ENCODE assay signal across 26 cellular contexts in genomic region chr14:75562494-75562893, GRCh38. TPM values are rescaled to one million over a fixed set of nuclear protein-coding genes. Genes with fewer than 3 reads are reported as not detected.
A peak's percentile ranks its signal among the peaks of the same experiment; 100 is the strongest.
DNase-seq lines count a peak whose midpoint lies in the region; ATAC-seq lines count a peak whose summit lies in the region.
"Had no signal": no experiment of that assay in that cellular context is flagged by ENCODE, and none has a peak within 500 bp of the region (broad histone marks: within the 10 kb centered on the region; RNA-seq: fewer than 3 reads in every experiment).

No MANE protein-coding gene starts in this region.

- H3K27ac Mint-ChIP-seq in T-helper 1 cell treated with Interleukin-12 subunit alpha and Interleukin-12 subunit beta and Interleukin-4 antibody, amounts not matched to agents 30 μg/mL and 1 μg/mL, for 36 hours, result peak overlapping the region; percentile 72
- H3K27ac Mint-ChIP-seq in activated naive CD4-positive, alpha-beta T cell treated with anti-CD3 and anti-CD28 coated beads, Interleukin-2, amount 50 U/mL, for 24 hours, result peak overlapping the region; percentile 96
- H3K27ac Mint-ChIP-seq in activated naive CD4-positive, alpha-beta T cell treated with anti-CD3 and anti-CD28 coated beads, Interleukin-2, amount 10 ng/mL, durations not matched to agents 7 days and 5 days, result no peak overlapping the region
- H3K27ac Mint-ChIP-seq in activated T-helper 1 cell treated with anti-CD3 and anti-CD28 coated beads, Interleukin-12 subunit alpha, Interleukin-12 subunit beta, Interleukin-2, Interleukin-4 antibody, amounts not matched to agents 30 ng/mL and 10 ng/mL and 1 ng/mL, durations not matched to agents 14 hours and 24 hours and 36 hours, result peak overlapping the region; percentile 93
- H3K27ac Mint-ChIP-seq in stimulated activated effector memory CD8-positive, alpha-beta T cell treated with anti-CD3 and anti-CD28 coated beads, Interleukin-12 subunit alpha, Interleukin-12 subunit beta, amount 100 ng/mL, for 72 hours, result peak overlapping the region; percentile 98
- H3K27ac Mint-ChIP-seq: endodermal cell, GM23338, memory B cell had no signal

- CTCF ChIA-PET in activated naive CD4-positive, alpha-beta T cell treated with anti-CD3 and anti-CD28 coated beads, Interleukin-2, amount 10 ng/mL, durations not matched to agents 7 days and 5 days (lab: Charles Lee), result interaction anchor here (1.1 to 6.5 kb wide), 7 partner anchors 10 to 253 kb away, joined by 3 to 161 read pairs (median 30); partner anchors contain the start of gene BATF

- peaks cover 6% of the 10 kb centered on the region for H3K36me3 Mint-ChIP-seq in T-helper 1 cell treated with Interleukin-12 subunit alpha and Interleukin-12 subunit beta and Interleukin-4 antibody, amounts not matched to agents 30 μg/mL and 1 μg/mL, for 36 hours (ENCODE audit: low read depth)
- H3K36me3 Mint-ChIP-seq in activated naive CD4-positive, alpha-beta T cell treated with anti-CD3 and anti-CD28 coated beads, Interleukin-2, amount 50 U/mL, for 24 hours, result peaks cover 4% of the 10 kb centered on the region
- no peaks in the 10 kb centered on the region for H3K36me3 Mint-ChIP-seq in activated naive CD4-positive, alpha-beta T cell treated with anti-CD3 and anti-CD28 coated beads, Interleukin-2, amount 10 ng/mL, durations not matched to agents 7 days and 5 days
- H3K36me3 Mint-ChIP-seq in activated T-helper 1 cell treated with anti-CD3 and anti-CD28 coated beads, Interleukin-12 subunit alpha, Interleukin-12 subunit beta, Interleukin-2, Interleukin-4 antibody, amounts not matched to agents 30 ng/mL and 10 ng/mL and 1 ng/mL, durations not matched to agents 14 hours and 24 hours and 36 hours (ENCODE audit: low read depth), result peaks cover 2% of the 10 kb centered on the region
- H3K36me3 Mint-ChIP-seq in stimulated activated effector memory CD8-positive, alpha-beta T cell treated with anti-CD3 and anti-CD28 coated beads, Interleukin-12 subunit alpha, Interleukin-12 subunit beta, amount 100 ng/mL, for 72 hours, result peaks cover 29% of the 10 kb centered on the region
- H3K36me3 Mint-ChIP-seq: memory B cell had no signal

- intact Hi-C loops in activated T-helper 1 cell treated with anti-CD3 and anti-CD28 coated beads, Interleukin-12 subunit alpha, Interleukin-12 subunit beta, Interleukin-2, Interleukin-4 antibody, amounts not matched to agents 30 ng/mL and 10 ng/mL and 1 ng/mL, durations not matched to agents 14 hours and 24 hours and 36 hours (cut with micrococcal nuclease), result loop anchor here (1.0 kb wide), 2 partner anchors 40 to 315 kb away; partner anchors contain the start of gene BATF

- no peaks in the 10 kb centered on the region for H3K9me3 Mint-ChIP-seq in T-helper 1 cell treated with Interleukin-12 subunit alpha and Interleukin-12 subunit beta and Interleukin-4 antibody, amounts not matched to agents 30 μg/mL and 1 μg/mL, for 36 hours
- no peaks in the 10 kb centered on the region for H3K9me3 Mint-ChIP-seq in activated naive CD4-positive, alpha-beta T cell treated with anti-CD3 and anti-CD28 coated beads, Interleukin-2, amount 50 U/mL, for 24 hours
- no peaks in the 10 kb centered on the region for H3K9me3 Mint-ChIP-seq in activated naive CD4-positive, alpha-beta T cell treated with anti-CD3 and anti-CD28 coated beads, Interleukin-2, amount 10 ng/mL, durations not matched to agents 7 days and 5 days
- H3K9me3 Mint-ChIP-seq in activated T-helper 1 cell treated with anti-CD3 and anti-CD28 coated beads, Interleukin-12 subunit alpha, Interleukin-12 subunit beta, Interleukin-2, Interleukin-4 antibody, amounts not matched to agents 30 ng/mL and 10 ng/mL and 1 ng/mL, durations not matched to agents 14 hours and 24 hours and 36 hours, result no peaks in the 10 kb centered on the region
- H3K9me3 Mint-ChIP-seq in stimulated activated effector memory CD8-positive, alpha-beta T cell treated with anti-CD3 and anti-CD28 coated beads, Interleukin-12 subunit alpha, Interleukin-12 subunit beta, amount 100 ng/mL, for 72 hours, result peaks cover 2% of the 10 kb centered on the region
- H3K9me3 Mint-ChIP-seq: memory B cell had no signal

- ATAC-seq in stimulated activated effector memory CD8-positive, alpha-beta T cell treated with anti-CD3 and anti-CD28 coated beads, Interleukin-12 subunit alpha, Interleukin-12 subunit beta, amount 100 ng/mL, for 72 hours, result peak; percentile 65
- no peak for ATAC-seq in GM21515 (IDR thresholded peaks at IDR 0.05; ENCODE audit: unreplicated experiment)
- ATAC-seq: body of pancreas, GM23338, HepG2, left lobe of liver had no signal

- H3K27me3 Mint-ChIP-seq in T-helper 1 cell treated with Interleukin-12 subunit alpha and Interleukin-12 subunit beta and Interleukin-4 antibody, amounts not matched to agents 30 μg/mL and 1 μg/mL, for 36 hours (ENCODE audit: low read depth), result no peaks in the 10 kb centered on the region
- no peaks in the 10 kb centered on the region for H3K27me3 Mint-ChIP-seq in activated naive CD4-positive, alpha-beta T cell treated with anti-CD3 and anti-CD28 coated beads, Interleukin-2, amount 50 U/mL, for 24 hours
- no peaks in the 10 kb centered on the region for H3K27me3 Mint-ChIP-seq in activated naive CD4-positive, alpha-beta T cell treated with anti-CD3 and anti-CD28 coated beads, Interleukin-2, amount 10 ng/mL, durations not matched to agents 7 days and 5 days
- no peaks in the 10 kb centered on the region for H3K27me3 Mint-ChIP-seq in activated T-helper 1 cell treated with anti-CD3 and anti-CD28 coated beads, Interleukin-12 subunit alpha, Interleukin-12 subunit beta, Interleukin-2, Interleukin-4 antibody, amounts not matched to agents 30 ng/mL and 10 ng/mL and 1 ng/mL, durations not matched to agents 14 hours and 24 hours and 36 hours (ENCODE audit: insufficient read depth)

- DNase-seq in T-helper 1 cell, result no peak
- DNase-seq in activated naive CD4-positive, alpha-beta T cell treated with anti-CD3 and anti-CD28 coated beads, Interleukin-2, amount 10 ng/mL, durations not matched to agents 7 days and 5 days, result no peak
- no peak for DNase-seq in activated T-helper 1 cell treated with anti-CD3 and anti-CD28 coated beads, Interleukin-12 subunit alpha, Interleukin-12 subunit beta, Interleukin-2, Interleukin-4 antibody, amounts not matched to agents 30 ng/mL and 10 ng/mL and 1 ng/mL, durations not matched to agents 14 hours and 24 hours and 36 hours (ENCODE audit: low spot score)
- DNase-seq in stimulated activated effector memory CD8-positive, alpha-beta T cell treated with anti-CD3 and anti-CD28 coated beads, Interleukin-12 subunit alpha, Interleukin-12 subunit beta, amount 100 ng/mL, for 72 hours (ENCODE audit: low spot score in 2 of 2), result no peak
- no peak for DNase-seq in NCI-H146 (lab: John Stamatoyannopoulos, UW)
- DNase-seq: activated effector memory CD4-positive, alpha-beta T cell treated with Interleukin-2 at 50 U/mL for 16 hours; body of pancreas; Calu3; dermis blood vessel endothelial cell; endodermal cell; Kasumi-1; NCI-H1694; NCI-H446; ovary; thyroid gland; uterus had no signal

- H3K4me1 Mint-ChIP-seq in T-helper 1 cell treated with Interleukin-12 subunit alpha and Interleukin-12 subunit beta and Interleukin-4 antibody, amounts not matched to agents 30 μg/mL and 1 μg/mL, for 36 hours (ENCODE audit: low read depth), result peaks cover 60% of the 10 kb centered on the region
- peaks cover 70% of the 10 kb centered on the region for H3K4me1 Mint-ChIP-seq in activated naive CD4-positive, alpha-beta T cell treated with anti-CD3 and anti-CD28 coated beads, Interleukin-2, amount 50 U/mL, for 24 hours
- H3K4me1 Mint-ChIP-seq in activated naive CD4-positive, alpha-beta T cell treated with anti-CD3 and anti-CD28 coated beads, Interleukin-2, amount 10 ng/mL, durations not matched to agents 7 days and 5 days, result peaks cover 63% of the 10 kb centered on the region
- peaks cover 74% of the 10 kb centered on the region for H3K4me1 Mint-ChIP-seq in activated T-helper 1 cell treated with anti-CD3 and anti-CD28 coated beads, Interleukin-12 subunit alpha, Interleukin-12 subunit beta, Interleukin-2, Interleukin-4 antibody, amounts not matched to agents 30 ng/mL and 10 ng/mL and 1 ng/mL, durations not matched to agents 14 hours and 24 hours and 36 hours (ENCODE audit: low read depth)
- H3K4me1 Mint-ChIP-seq in stimulated activated effector memory CD8-positive, alpha-beta T cell treated with anti-CD3 and anti-CD28 coated beads, Interleukin-12 subunit alpha, Interleukin-12 subunit beta, amount 100 ng/mL, for 72 hours, result peaks cover 83% of the 10 kb centered on the region
- H3K4me1 Mint-ChIP-seq: endodermal cell, neural crest cell had no signal

- no peak overlapping the region for H3K4me3 Mint-ChIP-seq in T-helper 1 cell treated with Interleukin-12 subunit alpha and Interleukin-12 subunit beta and Interleukin-4 antibody, amounts not matched to agents 30 μg/mL and 1 μg/mL, for 36 hours
- peak overlapping the region; percentile 57 for H3K4me3 Mint-ChIP-seq in activated naive CD4-positive, alpha-beta T cell treated with anti-CD3 and anti-CD28 coated beads, Interleukin-2, amount 50 U/mL, for 24 hours
- no peak overlapping the region for H3K4me3 Mint-ChIP-seq in activated naive CD4-positive, alpha-beta T cell treated with anti-CD3 and anti-CD28 coated beads, Interleukin-2, amount 10 ng/mL, durations not matched to agents 7 days and 5 days
- peak overlapping the region; percentile 56 for H3K4me3 Mint-ChIP-seq in activated T-helper 1 cell treated with anti-CD3 and anti-CD28 coated beads, Interleukin-12 subunit alpha, Interleukin-12 subunit beta, Interleukin-2, Interleukin-4 antibody, amounts not matched to agents 30 ng/mL and 10 ng/mL and 1 ng/mL, durations not matched to agents 14 hours and 24 hours and 36 hours
- peak overlapping the region; percentile 63 for H3K4me3 Mint-ChIP-seq in stimulated activated effector memory CD8-positive, alpha-beta T cell treated with anti-CD3 and anti-CD28 coated beads, Interleukin-12 subunit alpha, Interleukin-12 subunit beta, amount 100 ng/mL, for 72 hours
- H3K4me3 Mint-ChIP-seq: endodermal cell, GM23338, memory B cell, neural crest cell had no signal

RNA-seq across cellular contexts. Expression of gene FLVCR2, which starts 15.9 kb away (rescaled TPM):
- total RNA-seq in activated T-helper 1 cell treated with anti-CD3 and anti-CD28 coated beads, Interleukin-12 subunit alpha, Interleukin-12 subunit beta, Interleukin-2, Interleukin-4 antibody, amounts not matched to agents 30 ng/mL and 10 ng/mL and 1 ng/mL, durations not matched to agents 14 hours and 24 hours and 36 hours, result 2.5 and 2.9 TPM in 2 replicates
- total RNA-seq: OCI-LY7 had no signal

RNA-seq across cellular contexts. Expression of gene BATF, which starts 40.2 kb away (rescaled TPM):
- 213 and 214 TPM in 2 replicates for total RNA-seq in activated T-helper 1 cell treated with anti-CD3 and anti-CD28 coated beads, Interleukin-12 subunit alpha, Interleukin-12 subunit beta, Interleukin-2, Interleukin-4 antibody, amounts not matched to agents 30 ng/mL and 10 ng/mL and 1 ng/mL, durations not matched to agents 14 hours and 24 hours and 36 hours
- total RNA-seq: body of pancreas, endodermal cell, GM23338, neural crest cell, SJSA1 had no signal

Comparison
In these comparisons a context has a peak if more than half of its experiments do, and no peak if none do; other contexts are left out.
1. H3K4me3 Mint-ChIP-seq: peak in activated naive CD4-positive, alpha-beta T cell treated with anti-CD3 and anti-CD28 coated beads, Interleukin-2, amount 50 U/mL, for 24 hours (single experiment), activated T-helper 1 cell treated with anti-CD3 and anti-CD28 coated beads, Interleukin-12 subunit alpha, Interleukin-12 subunit beta, Interleukin-2, Interleukin-4 antibody, amounts not matched to agents 30 ng/mL and 10 ng/mL and 1 ng/mL, durations not matched to agents 14 hours and 24 hours and 36 hours (single experiment) and stimulated activated effector memory CD8-positive, alpha-beta T cell treated with anti-CD3 and anti-CD28 coated beads, Interleukin-12 subunit alpha, Interleukin-12 subunit beta, amount 100 ng/mL, for 72 hours (single experiment); none in T-helper 1 cell treated with Interleukin-12 subunit alpha and Interleukin-12 subunit beta and Interleukin-4 antibody, amounts not matched to agents 30 μg/mL and 1 μg/mL, for 36 hours (single experiment) and activated naive CD4-positive, alpha-beta T cell treated with anti-CD3 and anti-CD28 coated beads, Interleukin-2, amount 10 ng/mL, durations not matched to agents 7 days and 5 days (single experiment).